8 cellular contexts compared by ENCODE assay signal in the genomic region with DNA sequence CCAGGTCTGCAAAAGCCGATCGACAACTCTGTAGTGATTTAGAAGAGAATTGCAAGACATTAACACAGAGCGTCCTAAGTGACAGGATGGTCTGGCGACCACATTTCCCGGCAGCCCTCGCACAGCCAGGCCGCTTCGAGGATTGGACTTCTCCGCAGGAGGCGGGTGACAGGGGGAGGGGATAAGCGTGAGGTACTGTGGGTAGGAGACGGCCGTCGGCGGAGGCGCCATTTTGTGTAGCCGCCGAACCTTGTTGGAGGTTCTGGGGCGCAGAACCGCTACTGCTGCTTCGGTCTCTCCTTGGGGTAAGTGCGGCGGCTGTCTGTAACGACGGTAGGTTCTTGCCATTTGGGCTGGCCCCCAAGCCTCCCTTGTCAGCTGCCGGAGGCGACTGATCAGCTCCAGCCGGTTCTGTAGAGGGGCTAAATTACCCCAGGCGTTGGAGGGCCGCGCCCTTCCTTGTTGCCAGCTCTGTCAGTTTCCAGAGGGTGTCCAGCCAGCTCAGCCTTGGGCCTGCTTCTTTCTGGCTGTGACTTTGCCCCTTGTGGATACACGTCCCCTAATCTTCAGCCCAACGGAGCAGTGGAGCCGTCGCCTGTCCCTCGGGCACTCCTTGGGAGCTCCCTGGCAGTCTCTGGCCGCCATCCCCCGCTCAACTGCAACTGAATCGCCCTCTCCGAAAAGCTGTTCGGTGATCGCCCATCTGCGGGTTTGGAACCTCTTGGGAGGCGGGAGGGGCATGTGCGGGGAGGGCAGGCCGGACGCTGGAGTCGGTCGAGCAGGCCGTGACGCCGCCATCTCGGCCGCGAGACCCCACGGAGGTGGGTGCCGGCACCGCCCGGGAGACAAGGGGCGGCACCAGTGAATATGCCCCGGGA.
DNase-seq lines count a peak whose midpoint lies in the region; ATAC-seq, FAIRE-seq and TF ChIP-seq lines count a peak whose summit lies in the region.

TSS of gene RBM5 (plus strand) at position 195 of the 878 bp plus-strand sequence. CDS start 1,516 bp downstream, outside the sequence.

- FAIRE-seq in islet of Langerhans (lab: Jason Lieb, UNC), result peak; percentile 13

- DNase-seq in AG08395 (ENCODE audit: low spot score) (peak; percentile 99), NCI-H446 treated with DMSO at 0.1 percent for 48 hours (lab: John Stamatoyannopoulos, UW) (peak; percentile 69), cerebellar cortex (ENCODE audit: low spot score) (peak; percentile 95)
- DNase-seq in stimulated activated CD4-positive, alpha-beta T cell treated with anti-CD3 and anti-CD28 coated beads, Interleukin-12 subunit alpha, Interleukin-12 subunit beta, amount 100 ng/mL, for 4 hours, result peak; percentile 86

- peak; percentile 78 for TF ChIP-seq POLR2A in GM18951 (IDR thresholded peaks at IDR 0.05; ENCODE audit: extremely low read depth, insufficient read depth, insufficient read length)

- peak; percentile 98 for ATAC-seq in HG03280 (IDR thresholded peaks at IDR 0.05; ENCODE audit: unreplicated experiment)
- ATAC-seq in activated CD4-positive, CD25-positive, alpha-beta regulatory T cell treated with anti-CD3 and anti-CD28 coated beads, Interleukin-2, amount 50 U/mL, for 24 hours, result peak; percentile 100

- in situ Hi-C loops in GM18951 (cut with MboI; ENCODE audit: low sequenced_read_pairs, unreplicated experiment), result no loop called here

Comparison
In these comparisons a context has a peak if more than half of its experiments do, and no peak if none do; other contexts are left out.
1. Peak in every context shown above with its lines: DNase-seq and ATAC-seq.